ENCODE assay signal across 11 cellular contexts in genomic region chr10:61836233-61836887, GRCh38.
DNase-seq lines count a peak whose midpoint lies in the region; ATAC-seq, FAIRE-seq and TF ChIP-seq lines count a peak whose summit lies in the region.
"Had no signal": no experiment of that assay in that cellular context is flagged by ENCODE, and none has a peak within 500 bp of the region (broad histone marks: within the 10 kb centered on the region; RNA-seq: fewer than 3 reads in every experiment).

No MANE protein-coding gene starts in this region.

- DNase-seq in adrenal gland: peak in 1 of 7 donors; percentile 7
- no peak for DNase-seq in Right ventricle myocardium inferior (ENCODE audit: missing footprints)
- DNase-seq in mesenteric fat pad (ENCODE audit: low spot score): no peak
- DNase-seq: activated naive CD8-positive, alpha-beta T cell treated with anti-CD3 and anti-CD28 coated beads, Interleukin-2, amount 10 ng/mL, durations not matched to agents 7 days and 5 days; glutamatergic neuron; NCI-H2171 had no signal

- FAIRE-seq in islet of Langerhans (lab: Jason Lieb, UNC): peak; percentile 94

- ATAC-seq in Right ventricle myocardium inferior (no peak), GM21447 (IDR thresholded peaks at IDR 0.05; ENCODE audit: unreplicated experiment) (no peak), GM21576 (IDR thresholded peaks at IDR 0.05; ENCODE audit: unreplicated experiment) (no peak)

- H3K27ac ChIP-seq in adrenal gland (peak overlapping the region; percentile 15 to 84 (median 74)), subcutaneous abdominal adipose tissue (ENCODE audit: low read depth, low read length) (peak overlapping the region; percentile 48)

- TF ChIP-seq RAD21 in Ishikawa (IDR thresholded peaks at IDR 0.05; ENCODE audit: low read depth): no peak

- H3K4me3 ChIP-seq in adrenal gland: peak overlapping the region in 1 of 4 donors; percentile 2
- H3K4me3 ChIP-seq in subcutaneous abdominal adipose tissue (ENCODE audit: low read depth in 1 of 5, low read length in 5 of 5): no peak overlapping the region

- 15 to 23% (median 21%) methylated on average over 4 of the region's 4 CpGs for whole genome bisulfite sequencing in adrenal gland, 4 donors

- H3K9me3 ChIP-seq in adrenal gland (replicated peaks in 1 of 3) (no peaks in the 10 kb centered on the region), subcutaneous abdominal adipose tissue (ENCODE audit: control insufficient read depth in 5 of 5, low read length in 5 of 5) (peaks cover 0 to under 1% (median 0%) of the 10 kb centered on the region in 5 donors)

- TF ChIP-seq CTCF in adrenal gland (IDR thresholded peaks at IDR 0.05): no peak

- intact Hi-C loops in adrenal gland (cut with DNase I) (no loop called here), Right ventricle myocardium inferior (cut with DNase I) (loop anchor here (10.0 kb wide), 1 partner anchor 172 kb away; the partner anchor contains the start of gene CABCOCO1)

- H3K9ac ChIP-seq in subcutaneous abdominal adipose tissue (ENCODE audit: low read length in 5 of 5): peak overlapping the region in 1 of 5 donors; percentile 16

- TF ChIP-seq POLR2A in adrenal gland (IDR thresholded peaks at IDR 0.05): no peak

- H3K36me3 ChIP-seq in adrenal gland (replicated peaks in 1 of 2): no peaks in the 10 kb centered on the region
- H3K36me3 ChIP-seq in subcutaneous abdominal adipose tissue (ENCODE audit: control insufficient read depth in 5 of 5, insufficient read depth in 5 of 5, low read length in 5 of 5): no peaks in the 10 kb centered on the region

- H3K4me1 ChIP-seq in adrenal gland (replicated peaks in 1 of 2) (peaks cover 31 to 32% of the 10 kb centered on the region in 2 donors), subcutaneous abdominal adipose tissue (ENCODE audit: control insufficient read depth in 5 of 5, insufficient read depth in 5 of 5, low read length in 5 of 5) (peaks cover 2 to 26% (median 14%) of the 10 kb centered on the region in 5 donors)

- no peak for TF ChIP-seq EP300 in Ishikawa (IDR thresholded peaks at IDR 0.05; ENCODE audit: borderline replicate concordance)

- H3K27me3 ChIP-seq in adrenal gland: no peaks in the 10 kb centered on the region
- H3K27me3 ChIP-seq in subcutaneous abdominal adipose tissue (ENCODE audit: control insufficient read depth in 5 of 5, insufficient read depth in 4 of 5, low read length in 5 of 5): no peaks in the 10 kb centered on the region

TF ChIP-seq in Ishikawa, 13 proteins besides CTCF, POLR2A, EP300 and RAD21:
- TF ChIP-seq EGR1 (IDR thresholded peaks at IDR 0.05) (no peak), CEBPB (IDR thresholded peaks at IDR 0.05) (0 out of 2 replicates have a peak, but pooled peaks have one; percentile 30), TEAD4 (IDR thresholded peaks at IDR 0.05) (peak; percentile 41; the same call in 1 of the 2 replicates), NFIC (IDR thresholded peaks at IDR 0.05) (peak; percentile 45; the same call in 1 of the 2 replicates)
